Comparison of ENCODE assay signal across 13 cellular contexts in the genomic region with DNA sequence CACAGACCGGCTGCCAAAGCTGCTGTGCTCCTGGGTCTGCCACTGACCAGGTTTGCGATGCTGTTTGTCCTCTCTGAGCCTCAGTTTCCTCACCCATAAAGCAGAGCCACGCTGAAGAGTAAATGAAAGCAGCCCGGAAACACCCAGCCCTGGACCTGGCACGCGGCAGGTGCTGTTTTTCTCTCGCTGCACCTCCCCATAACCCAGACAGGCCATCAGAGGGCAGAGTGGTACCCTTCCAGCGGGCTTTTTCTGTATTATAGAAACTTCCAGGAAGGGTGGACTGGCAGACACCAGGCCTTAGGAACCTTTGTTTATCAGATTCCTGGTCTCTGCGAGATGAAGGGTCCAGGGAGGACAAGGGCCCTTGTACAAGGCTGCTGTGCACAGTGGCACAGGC. TPM values are rescaled to one million over a fixed set of nuclear protein-coding genes. Genes with fewer than 3 reads are reported as not detected.
DNase-seq lines count a peak whose midpoint lies in the region; ATAC-seq, FAIRE-seq and TF ChIP-seq lines count a peak whose summit lies in the region.
"Had no signal": no experiment of that assay in that cellular context is flagged by ENCODE, and none has a peak within 500 bp of the region (broad histone marks: within the 10 kb centered on the region; RNA-seq: fewer than 3 reads in every experiment).

No MANE protein-coding gene starts in this region.

- TF ChIP-seq CTCF in MM.1S (IDR thresholded peaks at IDR 0.05; ENCODE audit: low read length) (peak; percentile 47), bronchial epithelial cell (IDR thresholded peaks at IDR 0.05; ENCODE audit: insufficient read depth, low read length, severe bottlenecking) (peak; percentile 27), osteocyte (IDR thresholded peaks at IDR 0.05) (peak; percentile 42)

- POLR2A ChIA-PET in naive thymus-derived CD8-positive, alpha-beta T cell (lab: Charles Lee) = no interaction called here

- peaks cover 24% of the 10 kb centered on the region for H3K4me1 Mint-ChIP-seq in osteocyte (ENCODE audit: unreplicated experiment)
- no peaks in the 10 kb centered on the region for H3K4me1 Mint-ChIP-seq in activated T-helper 2 cell treated with anti-CD3 and anti-CD28 coated beads, Interferon-gamma antibody, Interleukin-2, Interleukin-4, amounts not matched to agents 10 μg/mL and 5 μg/mL and 100 μg/mL, durations not matched to agents 14 hours and 24 hours and 36 hours (ENCODE audit: low read depth)
- peaks cover 0 to 2% (median 0%) of the 10 kb centered on the region in 4 donors for H3K4me1 Mint-ChIP-seq in naive thymus-derived CD8-positive, alpha-beta T cell

- H3K4me3 ChIP-seq in MM.1S (ENCODE audit: low read length) (no peak overlapping the region), bronchial epithelial cell (ENCODE audit: low read depth, low read length) (no peak overlapping the region)
- H3K4me3 ChIP-seq: GM12878 had no signal

- H4K20me1 ChIP-seq in MM.1S (ENCODE audit: insufficient read depth, low read length) = no peaks in the 10 kb centered on the region

- H3K4me3 Mint-ChIP-seq in osteocyte (ENCODE audit: unreplicated experiment) = no peak overlapping the region
- H3K4me3 Mint-ChIP-seq in activated T-helper 2 cell treated with anti-CD3 and anti-CD28 coated beads, Interferon-gamma antibody, Interleukin-2, Interleukin-4, amounts not matched to agents 10 μg/mL and 5 μg/mL and 100 μg/mL, durations not matched to agents 14 hours and 24 hours and 36 hours (ENCODE audit: low read depth) = no peak overlapping the region
- no peak overlapping the region for H3K4me3 Mint-ChIP-seq in naive thymus-derived CD8-positive, alpha-beta T cell

- intact Hi-C loops in activated T-helper 2 cell treated with anti-CD3 and anti-CD28 coated beads, Interferon-gamma antibody, Interleukin-2, Interleukin-4, amounts not matched to agents 10 μg/mL and 5 μg/mL and 100 μg/mL, durations not matched to agents 14 hours and 24 hours and 36 hours (cut with micrococcal nuclease) = no loop called here

- H3K4me1 ChIP-seq in MM.1S (ENCODE audit: low read length) = no peaks in the 10 kb centered on the region

- no peaks in the 10 kb centered on the region for H3K9me2 ChIP-seq in MM.1S (replicated peaks; ENCODE audit: insufficient read depth, low read length)

- H3K79me2 ChIP-seq in MM.1S (ENCODE audit: low read length) = no peaks in the 10 kb centered on the region

- H3K27ac ChIP-seq in MM.1S (ENCODE audit: low read length) = no peak overlapping the region

- no peak for FAIRE-seq in bronchial epithelial cell (lab: Jason Lieb, UNC)
- FAIRE-seq: GM12878 had no signal

- H3K4me2 ChIP-seq in MM.1S (ENCODE audit: low read depth, low read length) = peak overlapping the region; percentile 35; the same call in 1 of the 2 replicates

- DNase-seq in NCI-H1694 (lab: John Stamatoyannopoulos, UW) (peak; percentile 6), NCI-H1694 treated with DMSO at 0.1 percent for 48 hours (lab: John Stamatoyannopoulos, UW) (no peak), MM.1S (no peak), bronchial epithelial cell (ENCODE audit: low read depth) (no peak), osteocyte (ENCODE audit: extremely low spot score, unreplicated experiment) (no peak)
- no peak for DNase-seq in activated T-helper 2 cell treated with anti-CD3 and anti-CD28 coated beads, Interferon-gamma antibody, Interleukin-2, Interleukin-4, amounts not matched to agents 10 μg/mL and 5 μg/mL and 100 μg/mL, durations not matched to agents 14 hours and 24 hours and 36 hours (ENCODE audit: low spot score)
- no peak for DNase-seq in naive thymus-derived CD8-positive, alpha-beta T cell
- DNase-seq: activated CD4-positive, CD25-positive, alpha-beta regulatory T cell; effector CD8-positive, alpha-beta T cell; KBM-7; nucleus accumbens had no signal

- peaks cover 14% of the 10 kb centered on the region for H3K27me3 Mint-ChIP-seq in osteocyte (ENCODE audit: unreplicated experiment)
- H3K27me3 Mint-ChIP-seq in activated T-helper 2 cell treated with anti-CD3 and anti-CD28 coated beads, Interferon-gamma antibody, Interleukin-2, Interleukin-4, amounts not matched to agents 10 μg/mL and 5 μg/mL and 100 μg/mL, durations not matched to agents 14 hours and 24 hours and 36 hours (ENCODE audit: low read depth) = peaks cover 51% of the 10 kb centered on the region
- H3K27me3 Mint-ChIP-seq in naive thymus-derived CD8-positive, alpha-beta T cell = peaks cover 21 to 77% (median 48%) of the 10 kb centered on the region in 5 donors

- no peaks in the 10 kb centered on the region for H3K36me3 Mint-ChIP-seq in osteocyte (ENCODE audit: unreplicated experiment)
- H3K36me3 Mint-ChIP-seq in activated T-helper 2 cell treated with anti-CD3 and anti-CD28 coated beads, Interferon-gamma antibody, Interleukin-2, Interleukin-4, amounts not matched to agents 10 μg/mL and 5 μg/mL and 100 μg/mL, durations not matched to agents 14 hours and 24 hours and 36 hours (ENCODE audit: low read depth) = no peaks in the 10 kb centered on the region
- no peaks in the 10 kb centered on the region for H3K36me3 Mint-ChIP-seq in naive thymus-derived CD8-positive, alpha-beta T cell

- H3K27me3 ChIP-seq in MM.1S (replicated peaks; ENCODE audit: insufficient read depth, low read length) (peaks cover 100% of the 10 kb centered on the region), bronchial epithelial cell (ENCODE audit: control insufficient read depth, insufficient read depth, low read length) (peaks cover 20% of the 10 kb centered on the region)

- no peaks in the 10 kb centered on the region for H3K9me3 ChIP-seq in MM.1S (replicated peaks; ENCODE audit: insufficient read depth, low read length)

- no peak overlapping the region for H3K9ac ChIP-seq in MM.1S (ENCODE audit: low read length)

- no peaks in the 10 kb centered on the region for H3K36me3 ChIP-seq in MM.1S (replicated peaks; ENCODE audit: insufficient read depth, low read length)
- no peaks in the 10 kb centered on the region for H3K36me3 ChIP-seq in bronchial epithelial cell (ENCODE audit: control insufficient read depth, insufficient read depth, low read length)

- H2AFZ ChIP-seq in MM.1S (ENCODE audit: low read length) = no peak overlapping the region

- ATAC-seq in HG02852 (IDR thresholded peaks at IDR 0.05; ENCODE audit: unreplicated experiment) = no peak
- ATAC-seq in naive thymus-derived CD8-positive, alpha-beta T cell = no peak
- ATAC-seq: GM12878 had no signal

- H3K9me3 Mint-ChIP-seq in osteocyte (ENCODE audit: unreplicated experiment) = no peaks in the 10 kb centered on the region
- no peaks in the 10 kb centered on the region for H3K9me3 Mint-ChIP-seq in activated T-helper 2 cell treated with anti-CD3 and anti-CD28 coated beads, Interferon-gamma antibody, Interleukin-2, Interleukin-4, amounts not matched to agents 10 μg/mL and 5 μg/mL and 100 μg/mL, durations not matched to agents 14 hours and 24 hours and 36 hours
- H3K9me3 Mint-ChIP-seq in naive thymus-derived CD8-positive, alpha-beta T cell = no peaks in the 10 kb centered on the region

- H3F3A ChIP-seq in MM.1S (ENCODE audit: insufficient read depth, low read length) = no peaks in the 10 kb centered on the region

- H3K27ac Mint-ChIP-seq in osteocyte (ENCODE audit: unreplicated experiment) = no peak overlapping the region
- no peak overlapping the region for H3K27ac Mint-ChIP-seq in activated T-helper 2 cell treated with anti-CD3 and anti-CD28 coated beads, Interferon-gamma antibody, Interleukin-2, Interleukin-4, amounts not matched to agents 10 μg/mL and 5 μg/mL and 100 μg/mL, durations not matched to agents 14 hours and 24 hours and 36 hours
- H3K27ac Mint-ChIP-seq in naive thymus-derived CD8-positive, alpha-beta T cell = no peak overlapping the region

RNA-seq across cellular contexts. Expression of gene FGF19, which starts 17.9 kb away (rescaled TPM):
- total RNA-seq in bronchial epithelial cell (under 0.01 TPM in 1 of 2 replicates, not detected in the other), osteocyte (0.13 TPM in 1 of 2 replicates, not detected in the other)
- not detected in 2 replicates for total RNA-seq in activated T-helper 2 cell treated with anti-CD3 and anti-CD28 coated beads, Interferon-gamma antibody, Interleukin-2, Interleukin-4, amounts not matched to agents 10 μg/mL and 5 μg/mL and 100 μg/mL, durations not matched to agents 14 hours and 24 hours and 36 hours
- not detected for total RNA-seq in naive thymus-derived CD8-positive, alpha-beta T cell
- not detected for polyA plus RNA-seq in naive thymus-derived CD8-positive, alpha-beta T cell
- polyA plus RNA-seq: GM12878 had no signal

RNA-seq across cellular contexts. Expression of gene LTO1, which starts 46.6 kb away (rescaled TPM):
- total RNA-seq in bronchial epithelial cell (18.2 and 22.7 TPM in 2 replicates), osteocyte (18.9 and 21.4 TPM in 2 replicates)
- total RNA-seq in activated T-helper 2 cell treated with anti-CD3 and anti-CD28 coated beads, Interferon-gamma antibody, Interleukin-2, Interleukin-4, amounts not matched to agents 10 μg/mL and 5 μg/mL and 100 μg/mL, durations not matched to agents 14 hours and 24 hours and 36 hours = 24.4 and 26.4 TPM in 2 replicates
- 10 to 100 TPM; 75.0 to 77.8 TPM for total RNA-seq in naive thymus-derived CD8-positive, alpha-beta T cell
- polyA plus RNA-seq in naive thymus-derived CD8-positive, alpha-beta T cell = 10 to 100 TPM; 12.5 to 14.5 (median 13.1) TPM

RNA-seq across cellular contexts. Expression of gene FGF4, which starts 53.4 kb away (rescaled TPM):
- total RNA-seq in bronchial epithelial cell (not detected in 2 replicates), osteocyte (0.26 and 0.40 TPM in 2 replicates)
- not detected in 2 replicates for total RNA-seq in activated T-helper 2 cell treated with anti-CD3 and anti-CD28 coated beads, Interferon-gamma antibody, Interleukin-2, Interleukin-4, amounts not matched to agents 10 μg/mL and 5 μg/mL and 100 μg/mL, durations not matched to agents 14 hours and 24 hours and 36 hours
- total RNA-seq in naive thymus-derived CD8-positive, alpha-beta T cell = not detected
- polyA plus RNA-seq in naive thymus-derived CD8-positive, alpha-beta T cell = not detected
- total RNA-seq: GM12878 had no signal
- polyA plus RNA-seq: GM12878 had no signal
